22 cellular contexts compared by ENCODE assay signal in the genomic region with DNA sequence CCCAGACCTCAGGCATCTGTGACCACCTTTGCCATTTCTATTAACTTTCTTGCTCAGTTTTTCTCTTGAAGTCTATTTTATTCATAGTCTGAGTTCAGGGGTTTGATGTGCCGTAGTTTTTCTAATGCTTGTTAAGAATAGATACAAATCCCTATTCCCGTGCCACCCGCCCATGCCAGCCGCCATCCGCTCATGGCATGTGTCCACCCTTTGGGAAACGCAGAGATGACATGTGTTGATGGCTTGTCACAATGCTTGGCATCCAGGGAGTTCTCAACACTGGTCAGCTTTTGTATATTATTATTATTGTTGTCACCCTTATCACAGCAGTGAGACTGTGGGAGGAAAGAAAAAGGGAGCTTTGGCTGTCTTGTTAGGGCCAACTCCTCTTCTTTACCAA. TPM values are rescaled to one million over a fixed set of nuclear protein-coding genes. Genes with fewer than 3 reads are reported as not detected.
DNase-seq lines count a peak whose midpoint lies in the region; ATAC-seq and TF ChIP-seq lines count a peak whose summit lies in the region.
"Had no signal": no experiment of that assay in that cellular context is flagged by ENCODE, and none has a peak within 500 bp of the region (broad histone marks: within the 10 kb centered on the region; RNA-seq: fewer than 3 reads in every experiment).

No MANE protein-coding gene starts in this region.

- no peak overlapping the region for H3K9ac ChIP-seq in mesenchymal stem cell (ENCODE audit: low read length)
- H3K9ac ChIP-seq: BLaER1 had no signal

- no peak overlapping the region for H4K8ac ChIP-seq in mesenchymal stem cell (ENCODE audit: low read length)

- H3K27me3 ChIP-seq in mesenchymal stem cell (ENCODE audit: control insufficient read depth in 1 of 2, insufficient read depth in 1 of 2, low read length in 2 of 2) (peaks cover 7 to 25% of the 10 kb centered on the region in 2 experiments), gastrocnemius medialis (no peaks in the 10 kb centered on the region)
- H3K27me3 ChIP-seq: BLaER1, Peyer's patch had no signal

- H3K36me3 Mint-ChIP-seq in central memory CD8-positive, alpha-beta T cell (ENCODE audit: insufficient read depth), result no peaks in the 10 kb centered on the region
- peaks cover 0 to 3% (median 0%) of the 10 kb centered on the region in 3 donors for H3K36me3 Mint-ChIP-seq in immature natural killer cell
- H3K36me3 Mint-ChIP-seq: CD4-positive, CD25-positive, alpha-beta regulatory T cell had no signal

- DNase-seq in central memory CD8-positive, alpha-beta T cell (ENCODE audit: low spot score in 2 of 2), result no peak
- DNase-seq in mesenchymal stem cell (no peak), gastrocnemius medialis (no peak), ureter (ENCODE audit: low spot score) (peak; percentile 35), EL (no peak), SK-N-DZ (ENCODE audit: low spot score) (no peak), immature natural killer cell (no peak)
- DNase-seq: CD4-positive, CD25-positive, alpha-beta regulatory T cell; DMS153; Karpas-422; NCI-H1092; NCI-H1417 treated with DMSO at 0.1 percent for 48 hours; NCI-H1694 treated with DMSO at 0.1 percent for 48 hours; NCI-H2081; NCI-H226; NCI-H510A; NCI-H69; OCI-M1; Peyer's patch; SHP77 treated with DMSO at 0.1 percent for 48 hours had no signal

- H3K79me1 ChIP-seq in mesenchymal stem cell (replicated peaks; ENCODE audit: low read length, poor library complexity, severe bottlenecking), result no peaks in the 10 kb centered on the region

- H3K27ac Mint-ChIP-seq in central memory CD8-positive, alpha-beta T cell (ENCODE audit: low read depth), result peak overlapping the region; percentile 15
- peak overlapping the region in 1 of 6 donors; percentile 49 for H3K27ac Mint-ChIP-seq in immature natural killer cell

- H2BK12ac ChIP-seq in mesenchymal stem cell (ENCODE audit: low read length in 2 of 2), result no peak overlapping the region

- H2AK5ac ChIP-seq in mesenchymal stem cell (ENCODE audit: low read length, severe bottlenecking), result no peak overlapping the region

- peak overlapping the region; percentile 64 for H2BK15ac ChIP-seq in mesenchymal stem cell (ENCODE audit: low read depth, poor library complexity, severe bottlenecking)

- H3K36me3 ChIP-seq in mesenchymal stem cell (ENCODE audit: control insufficient read depth in 1 of 2, insufficient read depth in 2 of 2, low read depth in 1 of 2, low read length in 2 of 2), result no peaks in the 10 kb centered on the region
- H3K36me3 ChIP-seq in gastrocnemius medialis, result no peaks in the 10 kb centered on the region
- H3K36me3 ChIP-seq: BLaER1, Peyer's patch had no signal

- H2AFZ ChIP-seq in mesenchymal stem cell (ENCODE audit: low read depth, low read length), result no peak overlapping the region

- H3K4me1 ChIP-seq in mesenchymal stem cell (ENCODE audit: control insufficient read depth, insufficient read depth, low read depth, low read length) (peaks cover 5% of the 10 kb centered on the region), gastrocnemius medialis (peaks cover 52 to 57% of the 10 kb centered on the region in 2 donors)
- H3K4me1 ChIP-seq: Peyer's patch had no signal

- H3K27me3 Mint-ChIP-seq in central memory CD8-positive, alpha-beta T cell, result no peaks in the 10 kb centered on the region
- H3K27me3 Mint-ChIP-seq in immature natural killer cell (ENCODE audit: low read depth in 3 of 3), result peaks cover 0 to 4% (median 3%) of the 10 kb centered on the region in 3 donors

- no peak overlapping the region for H3K14ac ChIP-seq in mesenchymal stem cell (ENCODE audit: low read length in 2 of 2)

- TF ChIP-seq CTCF in gastrocnemius medialis (IDR thresholded peaks at IDR 0.05 in 4 of 5, conservative IDR thresholded peaks at IDR 0.05 in 1 of 5), result no peak

- no peak overlapping the region for H3K4me3 Mint-ChIP-seq in central memory CD8-positive, alpha-beta T cell
- H3K4me3 Mint-ChIP-seq in immature natural killer cell, result no peak overlapping the region
- H3K4me3 Mint-ChIP-seq: CD4-positive, CD25-positive, alpha-beta regulatory T cell had no signal

- no peaks in the 10 kb centered on the region for H3K9me3 Mint-ChIP-seq in central memory CD8-positive, alpha-beta T cell
- no peaks in the 10 kb centered on the region for H3K9me3 Mint-ChIP-seq in immature natural killer cell

- H3K4me2 ChIP-seq in mesenchymal stem cell (ENCODE audit: low read length, poor library complexity, severe bottlenecking), result no peak overlapping the region
- H3K4me2 ChIP-seq: BLaER1 had no signal

- no peak overlapping the region for H2BK120ac ChIP-seq in mesenchymal stem cell (ENCODE audit: low read depth, low read length)

- no peak overlapping the region for H3K4me3 ChIP-seq in mesenchymal stem cell (ENCODE audit: insufficient read depth in 1 of 2, low read depth in 1 of 2, low read length in 2 of 2)
- no peak overlapping the region for H3K4me3 ChIP-seq in gastrocnemius medialis
- H3K4me3 ChIP-seq: BLaER1, Peyer's patch had no signal

- H3K9me3 ChIP-seq in mesenchymal stem cell (ENCODE audit: control insufficient read depth, low read length) (no peaks in the 10 kb centered on the region), gastrocnemius medialis (no peaks in the 10 kb centered on the region)
- H3K9me3 ChIP-seq: BLaER1, Peyer's patch had no signal

- no peak for ATAC-seq in central memory CD8-positive, alpha-beta T cell (replicated peaks; ENCODE audit: extremely low read depth, poor library complexity, severe bottlenecking)
- no peak for ATAC-seq in gastrocnemius medialis
- ATAC-seq: HepG2 had no signal

- TF ChIP-seq POLR2A in gastrocnemius medialis (IDR thresholded peaks at IDR 0.05), result no peak

- intact Hi-C loops in gastrocnemius medialis (cut with DNase I; ENCODE audit: low total_unique reads), result loop anchor here (10.0 kb wide), 1 partner anchor 335 kb away; a partner anchor contains a TSS

- no peak overlapping the region for H3K4ac ChIP-seq in mesenchymal stem cell (ENCODE audit: low read depth in 1 of 2, low read length in 2 of 2)

- WGBS in mesenchymal stem cell, result 94% methylated on average over 6 of the region's 6 CpGs

- H2BK5ac ChIP-seq in mesenchymal stem cell (ENCODE audit: low read depth, low read length, poor library complexity, severe bottlenecking), result no peak overlapping the region

- no peaks in the 10 kb centered on the region for H3K4me1 Mint-ChIP-seq in central memory CD8-positive, alpha-beta T cell
- H3K4me1 Mint-ChIP-seq in immature natural killer cell, result no peaks in the 10 kb centered on the region

- H3K27ac ChIP-seq in mesenchymal stem cell (ENCODE audit: low read length, poor library complexity, severe bottlenecking), result no peak overlapping the region
- H3K27ac ChIP-seq in gastrocnemius medialis, result peak overlapping the region; percentile 68 to 89 (median 82)
- H3K27ac ChIP-seq: BLaER1, Peyer's patch had no signal

- no peak overlapping the region for H4K91ac ChIP-seq in mesenchymal stem cell (ENCODE audit: low read length)

- H3K18ac ChIP-seq in mesenchymal stem cell (ENCODE audit: low read depth in 1 of 2, low read length in 2 of 2), result no peak overlapping the region

- no peak overlapping the region for H3K23ac ChIP-seq in mesenchymal stem cell (ENCODE audit: low read length in 2 of 2)

- in situ Hi-C loops in gastrocnemius medialis (cut with MboI; ENCODE audit: low sequenced_read_pairs in 4 of 4), result no loop called here

RNA-seq across cellular contexts. Expression of a gene that starts 17.3 kb away (rescaled TPM):
- 40.8 TPM for polyA plus RNA-seq in mesenchymal stem cell (2013, experiment 1 of 2)
- polyA plus RNA-seq in mesenchymal stem cell (2013, experiment 2 of 2), result 41.1 TPM
- total RNA-seq in gastrocnemius medialis, result 10 to 100 TPM in 3 of 4 donors, 1 to 10 TPM in 1; 9.1 to 48.3 (median 12.1) TPM
- 22.2 TPM for total RNA-seq in ureter
- polyA plus RNA-seq in SK-N-DZ (2014; cell fraction: cytosol; rRNA removed), result 6.2 and 8.2 TPM in 2 replicates
- 3.3 and 4.0 TPM in 2 replicates for polyA plus RNA-seq in SK-N-DZ (2014; cell fraction: nucleus; rRNA removed)
- not detected for polyA plus RNA-seq in immature natural killer cell
- total RNA-seq: CD4-positive, CD25-positive, alpha-beta regulatory T cell had no signal
- polyA plus RNA-seq: CD4-positive, CD25-positive, alpha-beta regulatory T cell had no signal
